17 cellular contexts compared by ENCODE assay signal in the genomic region with DNA sequence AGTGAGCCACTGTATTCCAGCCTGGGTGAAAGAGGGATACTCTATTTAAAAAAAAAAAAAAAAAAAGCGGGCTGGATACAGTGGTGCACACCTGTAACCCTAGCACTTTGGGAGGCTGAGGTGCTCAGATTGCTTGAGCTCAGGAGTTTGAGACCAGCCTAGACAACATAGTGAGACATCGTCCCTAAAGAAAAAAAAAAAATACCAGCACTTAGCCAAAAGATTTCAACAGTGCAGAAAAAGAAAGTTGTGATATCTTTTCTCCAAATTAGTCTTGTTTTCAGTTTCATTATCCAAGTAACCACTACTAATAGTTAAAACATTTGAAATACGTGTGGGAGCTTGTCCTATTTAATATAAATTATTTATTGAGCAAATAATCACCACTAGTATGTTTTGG. TPM values are rescaled to one million over a fixed set of nuclear protein-coding genes. Genes with fewer than 3 reads are reported as not detected.
DNase-seq lines count a peak whose midpoint lies in the region; ATAC-seq, FAIRE-seq and TF ChIP-seq lines count a peak whose summit lies in the region.
"Had no signal": no experiment of that assay in that cellular context is flagged by ENCODE, and none has a peak within 500 bp of the region (broad histone marks: within the 10 kb centered on the region; RNA-seq: fewer than 3 reads in every experiment).

No MANE protein-coding gene starts in this region.

- no peaks in the 10 kb centered on the region for H4K20me1 ChIP-seq in GM12878 (ENCODE audit: control insufficient read depth, insufficient read depth)

- DNase-seq in left ventricle myocardium inferior (no peak), heart right ventricle (no peak), GM12878 (ENCODE audit: low read depth, low spot score) (no peak), lower lobe of right lung (no peak), vagina (ENCODE audit: extremely low spot score in 2 of 2) (no peak), HUDEP-2 (lab: John Stamatoyannopoulos, UW; ENCODE audit: unreplicated experiment in 76 of 76) (no peak), endodermal cell (no peak), gastrocnemius medialis (no peak)
- DNase-seq: cortex of kidney; DMS79; mesendoderm; NCI-H1436; NCI-H524 treated with DMSO at 0.1 percent for 48 hours; stimulated activated CD4-positive, alpha-beta T cell treated with anti-CD3 and anti-CD28 coated beads, Interleukin-15, amount 100 ng/mL, for 24 hours; trophoblast cell had no signal

- in situ Hi-C loops in GM12878 (cut with MboI), result no loop called here
- in situ Hi-C loops in gastrocnemius medialis (cut with MboI; ENCODE audit: low sequenced_read_pairs in 4 of 4), result loop anchor here in 3 of 4 donors (10.0 to 25.0 kb wide), 4 partner anchors 57 to 461 kb away; a partner anchor contains a TSS

- intact Hi-C loops in left ventricle myocardium inferior (cut with micrococcal nuclease), result loop anchor here (10.0 kb wide), 1 partner anchor 47 kb away; a partner anchor contains a TSS
- intact Hi-C loops in heart right ventricle (cut with DNase I), result loop anchor here in 2 of 10 donors (2.0 to 10.0 kb wide), 2 partner anchors 47 to 49 kb away; a partner anchor contains a TSS
- intact Hi-C loops in GM12878 (cut with micrococcal nuclease; ENCODE audit: unreplicated experiment), result no loop called here
- intact Hi-C loops in lower lobe of right lung (cut with DNase I), result loop anchor here (10.0 kb wide), 1 partner anchor 177 kb away; a partner anchor contains a TSS
- intact Hi-C loops in vagina (cut with DNase I), result loop anchor here (5.0 kb wide), 1 partner anchor 49 kb away; a partner anchor contains a TSS
- intact Hi-C loops in gastrocnemius medialis (cut with DNase I; ENCODE audit: low total_unique reads), result no loop called here

- H3K4me3 Mint-ChIP-seq in endodermal cell, result no peak overlapping the region

- FAIRE-seq in GM12878 (lab: Jason Lieb, UNC), result peak; percentile 31

- RAD21 ChIA-PET in GM12878 (lab: Charles Lee; ENCODE audit: unreplicated experiment), result interaction anchor here (0.5 to 1.3 kb wide), 4 partner anchors 9 to 177 kb away, joined by 3 to 4 read pairs (median 3); a partner anchor contains a TSS

- H3K4me1 Mint-ChIP-seq in endodermal cell, result peaks cover 8% of the 10 kb centered on the region

- H3K9ac ChIP-seq in GM12878 (ENCODE audit: control insufficient read depth, insufficient read depth, low read length), result no peak overlapping the region
- H3K9ac ChIP-seq in endodermal cell (ENCODE audit: extremely low read depth, low read length, poor library complexity, severe bottlenecking), result no peak overlapping the region
- H3K9ac ChIP-seq: parathyroid adenoma had no signal

- H3K9me3 Mint-ChIP-seq in endodermal cell, result no peaks in the 10 kb centered on the region

- POLR2A ChIA-PET in GM12878 (lab: Charles Lee), result interaction anchor here (0.7 kb wide), 1 partner anchor 135 kb away, joined by 3 read pairs; no protein-coding TSS in a partner anchor

- no peaks in the 10 kb centered on the region for H3K36me3 ChIP-seq in left ventricle myocardium inferior
- H3K36me3 ChIP-seq in heart right ventricle, result no peaks in the 10 kb centered on the region
- no peaks in the 10 kb centered on the region for H3K36me3 ChIP-seq in GM12878 (ENCODE audit: control insufficient read depth in 2 of 2, insufficient read depth in 2 of 2, low read length in 1 of 2)
- H3K36me3 ChIP-seq in lower lobe of right lung, result no peaks in the 10 kb centered on the region
- H3K36me3 ChIP-seq in vagina, result no peaks in the 10 kb centered on the region
- no peaks in the 10 kb centered on the region for H3K36me3 ChIP-seq in endodermal cell (ENCODE audit: control insufficient read depth, insufficient read depth, low read length)
- H3K36me3 ChIP-seq in gastrocnemius medialis, result no peaks in the 10 kb centered on the region

- TF ChIP-seq POLR2A in GM12878 (IDR thresholded peaks at IDR 0.05; ENCODE audit: low read depth, low read length), result no peak
- TF ChIP-seq POLR2A in vagina (IDR thresholded peaks at IDR 0.05), result no peak
- TF ChIP-seq POLR2A in gastrocnemius medialis (IDR thresholded peaks at IDR 0.05), result no peak

- CTCF ChIA-PET in GM12878 (lab: Yijun Ruan, JAX), result interaction anchor here (0.6 to 3.1 kb wide), 6 partner anchors 9 to 177 kb away, joined by 3 to 34 read pairs (median 4); a partner anchor contains a TSS

- TF ChIP-seq CTCF in left ventricle myocardium inferior (IDR thresholded peaks at IDR 0.05; ENCODE audit: borderline replicate concordance) (no peak), heart right ventricle (IDR thresholded peaks at IDR 0.05) (no peak), GM12878 (IDR thresholded peaks at IDR 0.05 in 2 of 3, conservative IDR thresholded peaks at IDR 0.05 in 1 of 3; ENCODE audit: control insufficient read depth in 2 of 3, extremely low read depth in 1 of 3, insufficient read depth in 1 of 3, low read depth in 3 of 3, low read length in 3 of 3) (no peak), lower lobe of right lung (IDR thresholded peaks at IDR 0.05) (no peak), vagina (IDR thresholded peaks at IDR 0.05) (no peak), endodermal cell (conservative IDR thresholded peaks at IDR 0.05) (no peak), gastrocnemius medialis (IDR thresholded peaks at IDR 0.05 in 4 of 5, conservative IDR thresholded peaks at IDR 0.05 in 1 of 5) (no peak)

- TF ChIP-seq RAD21 in GM12878 (IDR thresholded peaks at IDR 0.05; ENCODE audit: insufficient read depth, low read depth, low read length), result no peak

- SMC1A ChIA-PET in GM12878 (lab: Charles Lee; ENCODE audit: uncharacterized antibody, unreplicated experiment), result interaction anchor here (0.6 to 2.6 kb wide), 11 partner anchors 9 to 917 kb away, joined by 3 to 21 read pairs (median 4); no protein-coding TSS in a partner anchor

- no peaks in the 10 kb centered on the region for H3K27me3 Mint-ChIP-seq in endodermal cell (ENCODE audit: insufficient read depth)

- H3K79me2 ChIP-seq in GM12878 (ENCODE audit: control insufficient read depth, insufficient read depth, low read length), result peaks cover 54% of the 10 kb centered on the region

- no TSS peak for BruUV-seq in GM12878 (replicated peaks; lab: Mats Ljungman, UMichigan)

- peaks cover 5% of the 10 kb centered on the region for H3K36me3 Mint-ChIP-seq in endodermal cell (ENCODE audit: low read depth)

- H3K27ac ChIP-seq in left ventricle myocardium inferior (replicated peaks), result peak overlapping the region; percentile 62
- peak overlapping the region in 4 of 10 donors; percentile 37 to 67 (median 60) for H3K27ac ChIP-seq in heart right ventricle
- no peak overlapping the region for H3K27ac ChIP-seq in GM12878 (ENCODE audit: control insufficient read depth, insufficient read depth)
- H3K27ac ChIP-seq in lower lobe of right lung, result peak overlapping the region; percentile 61
- H3K27ac ChIP-seq in vagina, result peak overlapping the region; percentile 34
- H3K27ac ChIP-seq in endodermal cell (ENCODE audit: low read depth, low read length), result no peak overlapping the region
- H3K27ac ChIP-seq in gastrocnemius medialis, result no peak overlapping the region
- H3K27ac ChIP-seq: parathyroid adenoma had no signal

- H2AFZ ChIP-seq in GM12878 (ENCODE audit: control insufficient read depth, low read depth, low read length), result no peak overlapping the region
- H2AFZ ChIP-seq: parathyroid adenoma had no signal

- no peak overlapping the region for H3K27ac Mint-ChIP-seq in endodermal cell

- H3K27me3 ChIP-seq in left ventricle myocardium inferior (ENCODE audit: low read depth) (no peaks in the 10 kb centered on the region), heart right ventricle (no peaks in the 10 kb centered on the region), GM12878 (replicated peaks in 1 of 2; ENCODE audit: control insufficient read depth in 2 of 2, insufficient read depth in 2 of 2, low read length in 1 of 2) (no peaks in the 10 kb centered on the region), lower lobe of right lung (ENCODE audit: low read depth) (no peaks in the 10 kb centered on the region), vagina (no peaks in the 10 kb centered on the region), endodermal cell (ENCODE audit: control insufficient read depth, insufficient read depth, low read length, poor library complexity, severe bottlenecking) (no peaks in the 10 kb centered on the region), gastrocnemius medialis (no peaks in the 10 kb centered on the region)

- H3K4me3 ChIP-seq in left ventricle myocardium inferior, result no peak overlapping the region
- no peak overlapping the region for H3K4me3 ChIP-seq in heart right ventricle
- H3K4me3 ChIP-seq in GM12878, result no peak overlapping the region
- no peak overlapping the region for H3K4me3 ChIP-seq in lower lobe of right lung
- H3K4me3 ChIP-seq in vagina, result no peak overlapping the region
- H3K4me3 ChIP-seq in endodermal cell (ENCODE audit: low read length), result no peak overlapping the region
- no peak overlapping the region for H3K4me3 ChIP-seq in gastrocnemius medialis
- H3K4me3 ChIP-seq: K562 had no signal

- H3K4me1 ChIP-seq in left ventricle myocardium inferior (peaks cover 65% of the 10 kb centered on the region), heart right ventricle (peaks cover 11 to 61% (median 41%) of the 10 kb centered on the region in 9 donors), GM12878 (ENCODE audit: control insufficient read depth, insufficient read depth, low read length) (peaks cover 28% of the 10 kb centered on the region), lower lobe of right lung (peaks cover 62% of the 10 kb centered on the region), vagina (peaks cover 43% of the 10 kb centered on the region), endodermal cell (ENCODE audit: control insufficient read depth, insufficient read depth, low read length) (no peaks in the 10 kb centered on the region), gastrocnemius medialis (peaks cover 45 to 49% of the 10 kb centered on the region in 2 donors)
- H3K4me1 ChIP-seq: parathyroid adenoma had no signal

- WGBS in heart right ventricle, 2 donors, result 58 to 78% methylated on average over 3 of the region's 3 CpGs
- whole genome bisulfite sequencing in GM12878 (ENCODE audit: insufficient coverage, insufficient replicate concordance, low lambda C conversion rate, missing lambda C conversion rate), result 0% methylated on average over 2 of the region's 3 CpGs
- 100% methylated on average over 1 of the region's 3 CpGs; no CpG with 5 or more reads in 1 of the 2 experiments for WGBS in endodermal cell (ENCODE audit: insufficient coverage in 1 of 2, insufficient read length in 1 of 2), 2 experiments

- H3K4me2 ChIP-seq in GM12878 (ENCODE audit: control insufficient read depth, insufficient read depth), result peak overlapping the region; percentile 57; the same call in 1 of the 2 replicates

- H3K9me3 ChIP-seq in left ventricle myocardium inferior (replicated peaks) (no peaks in the 10 kb centered on the region), heart right ventricle (no peaks in the 10 kb centered on the region), GM12878 (replicated peaks; ENCODE audit: control insufficient read depth, insufficient read depth, low read length) (no peaks in the 10 kb centered on the region; the same call in 2 of the 3 replicates), lower lobe of right lung (no peaks in the 10 kb centered on the region), vagina (no peaks in the 10 kb centered on the region), endodermal cell (ENCODE audit: control insufficient read depth, low read length) (no peaks in the 10 kb centered on the region), gastrocnemius medialis (no peaks in the 10 kb centered on the region)

- no peak for ATAC-seq in heart right ventricle
- ATAC-seq in GM12878, result peak; percentile 52
- ATAC-seq in lower lobe of right lung, result no peak
- ATAC-seq in gastrocnemius medialis, result no peak
- ATAC-seq: K562 had no signal

- no peak for TF ChIP-seq EP300 in GM12878 (IDR thresholded peaks at IDR 0.05; ENCODE audit: borderline replicate concordance in 1 of 2, control insufficient read depth in 1 of 2, low read depth in 2 of 2, low read length in 2 of 2)

RNA-seq across cellular contexts. Expression of a gene that starts 48.7 kb away (rescaled TPM):
- 7.5 TPM for total RNA-seq in left ventricle myocardium inferior
- total RNA-seq in heart right ventricle, result 1 to 10 TPM; 4.4 to 8.6 (median 7.1) TPM
- polyA plus RNA-seq in heart right ventricle, result 1 to 10 TPM; 2.7 to 3.1 TPM
- total RNA-seq in GM12878 (2013; cell fraction: nucleolus; rRNA removed), result 17.1 and 18.2 TPM in 2 replicates
- total RNA-seq in GM12878 (2014; rRNA removed), result 10.0 and 10.8 TPM in 2 replicates
- total RNA-seq in GM12878 (2014; rRNA removed; fragmentation: Illumina TruSeq; extraction: Trizol), result 9.8 and 10.7 TPM in 2 replicates
- total RNA-seq in GM12878 (2021), result 13.0 and 15.4 TPM in 2 replicates
- 4.1 TPM for polyA plus RNA-seq in GM12878 (2011; ENCODE audit: low read depth)
- 12.5 and 18.5 TPM in 2 replicates for polyA plus RNA-seq in GM12878 (2011; rRNA removed)
- 5.7 and 6.2 TPM in 2 replicates for polyA plus RNA-seq in GM12878 (2011; cell fraction: cytosol; rRNA removed)
- polyA plus RNA-seq in GM12878 (2011; cell fraction: nucleus; rRNA removed), result 4.8 TPM in 2 replicates
- polyA plus RNA-seq in GM12878 (2012), result 6.2 and 8.1 TPM in 2 replicates
- 13.4 and 17.0 TPM in 2 replicates for polyA plus RNA-seq in GM12878 (2014; fragmentation: Illumina TruSeq; extraction: Trizol)
- polyA plus RNA-seq in GM12878 (2014; fragmentation: Nextera tagmentation; extraction: Ambion mirVana), result 10 to 100 TPM; 11.7 to 16.7 TPM
- polyA plus RNA-seq in GM12878 (2014; rRNA removed), result 7.3 and 9.0 TPM in 2 replicates
- polyA plus RNA-seq in GM12878 (2016; fragmentation: Nextera tagmentation; extraction: Ambion mirVana), result 1 to 10 TPM; 4.4 to 8.4 TPM
- 13.0 and 20.9 TPM in 2 replicates for polyA minus RNA-seq in GM12878 (2011; rRNA and poly(A)+ RNA removed)
- 8.7 and 8.8 TPM in 2 replicates for polyA minus RNA-seq in GM12878 (2011; cell fraction: cytosol; rRNA and poly(A)+ RNA removed)
- polyA minus RNA-seq in GM12878 (2011; cell fraction: nucleus; rRNA and poly(A)+ RNA removed), result 3.3 and 6.9 TPM in 2 replicates
- 12.8 TPM for total RNA-seq in lower lobe of right lung
- 14.0 TPM for total RNA-seq in vagina
- 10 to 100 TPM; 12.8 to 14.1 TPM for total RNA-seq in endodermal cell
- polyA plus RNA-seq in endodermal cell (2013, experiment 1 of 2), result 9.3 TPM
- 8.9 TPM for polyA plus RNA-seq in endodermal cell (2013, experiment 2 of 2)
- total RNA-seq in gastrocnemius medialis, result 10 to 100 TPM in 1 of 4 donors, 1 to 10 TPM in 3; 5.7 to 12.2 (median 7.0) TPM

Comparison
In these comparisons a context has a peak if more than half of its experiments do, and no peak if none do; other contexts are left out.
1. H3K27ac ChIP-seq: peak in left ventricle myocardium inferior (single experiment), lower lobe of right lung (single experiment) and vagina (single experiment); none in GM12878 (single experiment), endodermal cell (single experiment) and gastrocnemius medialis (0 of 4).
2. intact Hi-C loops: an anchor here in left ventricle myocardium inferior (10.0 kb wide), lower lobe of right lung (10.0 kb wide) and vagina (5.0 kb wide); none called in GM12878 and gastrocnemius medialis.